In the genomic region with DNA sequence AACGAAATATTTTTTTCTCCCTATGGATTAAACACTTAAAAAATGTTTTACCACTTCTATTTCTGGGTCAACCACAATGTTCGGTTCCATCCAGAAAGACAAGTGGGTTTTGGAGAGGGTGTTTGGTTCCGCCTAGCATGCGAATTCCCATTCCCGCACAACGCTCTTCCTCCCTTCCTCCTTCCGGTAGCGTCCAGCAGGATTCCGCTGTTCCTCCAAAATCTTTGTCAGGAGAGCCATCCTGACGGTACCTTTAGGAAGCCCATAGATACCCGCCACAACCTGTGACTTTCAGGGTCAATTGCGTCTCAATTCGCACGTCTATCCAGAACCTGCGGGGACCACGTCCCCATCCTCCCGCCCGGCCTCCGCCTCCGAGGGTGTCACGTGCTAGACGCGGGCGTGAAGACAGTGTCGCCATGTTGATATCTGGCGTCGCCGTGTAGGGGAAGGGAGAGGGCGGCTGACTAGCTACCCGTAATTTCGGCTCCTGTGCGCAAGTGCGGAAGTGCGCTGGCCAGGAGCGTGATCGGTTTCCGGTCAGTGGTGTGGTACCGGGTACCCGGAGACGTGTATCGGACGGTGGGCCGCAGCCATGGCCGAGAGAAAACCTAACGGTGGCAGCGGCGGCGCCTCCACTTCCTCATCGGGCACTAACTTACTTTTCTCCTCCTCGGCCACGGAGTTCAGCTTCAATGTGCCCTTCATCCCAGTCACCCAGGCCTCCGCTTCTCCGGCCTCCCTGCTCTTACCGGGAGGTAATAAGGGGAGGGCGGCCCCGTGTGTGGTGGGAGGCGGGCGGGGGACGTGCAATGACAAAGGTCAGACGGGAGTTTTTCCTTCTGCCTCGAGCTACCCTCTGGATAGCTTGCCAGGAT, we compare ENCODE assay signal across 8 cellular contexts. TPM values are rescaled to one million over a fixed set of nuclear protein-coding genes. Genes with fewer than 3 reads are reported as not detected.
DNase-seq lines count a peak whose midpoint lies in the region; ATAC-seq and TF ChIP-seq lines count a peak whose summit lies in the region.

Gene SEC23IP (plus strand): TSS at position 543 of the 878 bp plus-strand sequence. CDS start 53 bp downstream, at position 596.

- peak; percentile 94 for DNase-seq in AG10803 (ENCODE audit: low read depth)
- peak; percentile 95 for DNase-seq in NCI-H460 (ENCODE audit: extremely low read depth, low read depth)
- DNase-seq in activated CD4-positive, CD25-positive, alpha-beta regulatory T cell treated with anti-CD3 and anti-CD28 coated beads, Interleukin-2, amount 50 U/mL, for 72 hours: peak; percentile 94
- DNase-seq in cerebellar nuclear complex (lab: John Stamatoyannopoulos, UW): peak; percentile 80 to 93
- DNase-seq in islet precursor cell: peak; percentile 98
- DNase-seq in stimulated activated CD4-positive, alpha-beta T cell treated with anti-CD3 and anti-CD28 coated beads, Interleukin-12 subunit alpha, Interleukin-12 subunit beta, amount 100 ng/mL, for 48 hours (ENCODE audit: low read depth in 2 of 3, low spot score in 1 of 3): peak; percentile 88 to 93 (median 91)

- ATAC-seq in GM19043 (IDR thresholded peaks at IDR 0.05; ENCODE audit: low read depth, unreplicated experiment) (peak; percentile 100), HG03378 (IDR thresholded peaks at IDR 0.05; ENCODE audit: unreplicated experiment) (peak; percentile 98)

- peak within 1 kb of the TSS; percentile 97 for H3K4me3 ChIP-seq in AG10803 (ENCODE audit: low read length)

- peak; percentile 17 for TF ChIP-seq CTCF in AG10803 (conservative IDR thresholded peaks at IDR 0.05; ENCODE audit: low read length)

RNA-seq across cellular contexts. Expression of gene SEC23IP, which starts in this region (rescaled TPM):
- 34.9 and 41.3 TPM in 2 replicates for total RNA-seq in NCI-H460 (2014; rRNA removed; shearing (Covaris generic))
- polyA plus RNA-seq in NCI-H460 (2014; cell fraction: nucleus; rRNA removed): 9.3 and 22.5 TPM in 2 replicates

Comparison
In these comparisons a context has a peak if more than half of its experiments do, and no peak if none do; other contexts are left out.
1. Peak in every context shown above with its lines: DNase-seq, ATAC-seq and H3K4me3 ChIP-seq.